Comparison of ENCODE assay signal across 9 cellular contexts in genomic region chr19:51097166-51097736, GRCh38. TPM values are rescaled to one million over a fixed set of nuclear protein-coding genes. Genes with fewer than 3 reads are reported as not detected.
DNase-seq lines count a peak whose midpoint lies in the region; ATAC-seq and TF ChIP-seq lines count a peak whose summit lies in the region.
"Had no signal": no experiment of that assay in that cellular context is flagged by ENCODE, and none has a peak within 500 bp of the region (broad histone marks: within the 10 kb centered on the region; RNA-seq: fewer than 3 reads in every experiment).

No MANE protein-coding gene starts in this region.

- H3K4me1 Mint-ChIP-seq in CD4-positive, CD25-positive, alpha-beta regulatory T cell, result peaks cover 5 to 43% (median 17%) of the 10 kb centered on the region in 4 donors

- no peak overlapping the region for H3K27ac ChIP-seq in CD4-positive, CD25-positive, alpha-beta regulatory T cell (ENCODE audit: insufficient read depth, low read length, poor library complexity, severe bottlenecking)
- H3K27ac ChIP-seq in RWPE1, result peak overlapping the region; percentile 59
- no peak overlapping the region for H3K27ac ChIP-seq in vagina

- H3K36me3 ChIP-seq in CD4-positive, CD25-positive, alpha-beta regulatory T cell (ENCODE audit: control insufficient read depth, insufficient read depth, low read length), result peaks cover 19% of the 10 kb centered on the region
- H3K36me3 ChIP-seq in vagina, result peaks cover 0 to 2% of the 10 kb centered on the region in 2 donors

- no peaks in the 10 kb centered on the region for H3K9me3 ChIP-seq in CD4-positive, CD25-positive, alpha-beta regulatory T cell (ENCODE audit: control insufficient read depth in 2 of 2, low read length in 2 of 2)
- no peaks in the 10 kb centered on the region for H3K9me3 ChIP-seq in vagina

- peaks cover 30% of the 10 kb centered on the region for H3K36me3 Mint-ChIP-seq in CD4-positive, CD25-positive, alpha-beta regulatory T cell

- H3K4me3 ChIP-seq in CD4-positive, CD25-positive, alpha-beta regulatory T cell (ENCODE audit: low read depth, low read length), result no peak overlapping the region
- no peak overlapping the region for H3K4me3 ChIP-seq in vagina

- peak overlapping the region in 2 of 4 donors; percentile 32 to 36 for H3K4me3 Mint-ChIP-seq in CD4-positive, CD25-positive, alpha-beta regulatory T cell
- H3K4me3 Mint-ChIP-seq: IgD-negative memory B cell had no signal

- peak; percentile 60 for TF ChIP-seq CTCF in RWPE1 (conservative IDR thresholded peaks at IDR 0.05; ENCODE audit: low read depth)
- TF ChIP-seq CTCF in vagina (IDR thresholded peaks at IDR 0.05), result peak; percentile 2 to 32 (median 29)

- H3K9me3 Mint-ChIP-seq in CD4-positive, CD25-positive, alpha-beta regulatory T cell, result no peaks in the 10 kb centered on the region
- H3K9me3 Mint-ChIP-seq: IgD-negative memory B cell had no signal

- peak; percentile 48 to 59 (median 49) for DNase-seq in CD4-positive, CD25-positive, alpha-beta regulatory T cell
- DNase-seq in HK-2 (ENCODE audit: unreplicated experiment) (peak; percentile 56), RWPE1 (ENCODE audit: low spot score) (peak; percentile 80), globus pallidus (ENCODE audit: low spot score) (peak; percentile 29), posterior vena cava (ENCODE audit: low spot score) (peak; percentile 89), vagina (ENCODE audit: extremely low spot score in 2 of 2) (no peak)
- peak; percentile 23 to 59 (median 56) for DNase-seq in activated naive CD4-positive, alpha-beta T cell (lab: John Stamatoyannopoulos, UW)

- no peaks in the 10 kb centered on the region for H3K4me1 ChIP-seq in CD4-positive, CD25-positive, alpha-beta regulatory T cell (ENCODE audit: control insufficient read depth, insufficient read depth, low read length, poor library complexity, severe bottlenecking)
- H3K4me1 ChIP-seq in vagina, result peaks cover 8% of the 10 kb centered on the region

- intact Hi-C loops in posterior vena cava (cut with DNase I) (no loop called here), vagina (cut with DNase I) (loop anchor here (10.0 kb wide), 1 partner anchor 238 kb away; no protein-coding TSS in a partner anchor)

- H3K27me3 ChIP-seq in CD4-positive, CD25-positive, alpha-beta regulatory T cell (ENCODE audit: control insufficient read depth, insufficient read depth, low read length), result no peaks in the 10 kb centered on the region
- H3K27me3 ChIP-seq in vagina, result no peaks in the 10 kb centered on the region

- POLR2A ChIA-PET in RWPE1 (lab: Yijun Ruan, JAX; ENCODE audit: low non-redundant PET), result interaction anchor here (0.9 kb wide), 1 partner anchor 78 kb away, joined by 4 read pairs; no protein-coding TSS in a partner anchor

- H3K27me3 Mint-ChIP-seq in CD4-positive, CD25-positive, alpha-beta regulatory T cell, result no peaks in the 10 kb centered on the region
- H3K27me3 Mint-ChIP-seq: IgD-negative memory B cell had no signal

- CTCF ChIA-PET in RWPE1 (lab: Yijun Ruan, JAX), result interaction anchor here (0.6 to 4.5 kb wide), 5 partner anchors 78 to 506 kb away, joined by 3 to 64 read pairs (median 3); partner anchors contain the start of gene KLK10

- peak overlapping the region; percentile 4 to 90 (median 57) for H3K27ac Mint-ChIP-seq in CD4-positive, CD25-positive, alpha-beta regulatory T cell

- no peak for TF ChIP-seq POLR2A in vagina (IDR thresholded peaks at IDR 0.05)

- peak; percentile 37 to 48 for ATAC-seq in CD4-positive, CD25-positive, alpha-beta regulatory T cell (ENCODE audit: low read depth in 2 of 2)
- no peak for ATAC-seq in GM19023 (IDR thresholded peaks at IDR 0.05; ENCODE audit: unreplicated experiment)

RNA-seq across cellular contexts. Expression of gene CTU1, which starts 11.0 kb away (rescaled TPM):
- 5.9 TPM for total RNA-seq in CD4-positive, CD25-positive, alpha-beta regulatory T cell
- polyA plus RNA-seq in CD4-positive, CD25-positive, alpha-beta regulatory T cell, result 1 to 10 TPM; 3.4 to 8.0 (median 4.5) TPM
- total RNA-seq in posterior vena cava (1 to 10 TPM; 3.7 to 5.0 TPM), vagina (8.8 TPM)

RNA-seq across cellular contexts. Expression of gene KLK14, which starts 14.6 kb away (rescaled TPM):
- total RNA-seq in CD4-positive, CD25-positive, alpha-beta regulatory T cell, result 0.35 TPM
- not detected for polyA plus RNA-seq in CD4-positive, CD25-positive, alpha-beta regulatory T cell
- total RNA-seq in posterior vena cava (not detected), vagina (not detected)
- polyA plus RNA-seq: IgD-negative memory B cell had no signal

RNA-seq across cellular contexts. Expression of gene SIGLEC9, which starts 27.5 kb away (rescaled TPM):
- total RNA-seq in CD4-positive, CD25-positive, alpha-beta regulatory T cell, result 1.1 TPM
- polyA plus RNA-seq in CD4-positive, CD25-positive, alpha-beta regulatory T cell, result under 1 TPM in 3 of 4 donors, not detected in 1; 0.33 to 0.52 (median 0.37) TPM
- 10 to 100 TPM in 1 of 2 donors, 1 to 10 TPM in 1; 8.7 to 12.6 TPM for total RNA-seq in posterior vena cava
- total RNA-seq in vagina, result 5.9 TPM

RNA-seq across cellular contexts. Expression of gene KLK13, which starts 32.4 kb away (rescaled TPM):
- not detected for total RNA-seq in CD4-positive, CD25-positive, alpha-beta regulatory T cell
- polyA plus RNA-seq in CD4-positive, CD25-positive, alpha-beta regulatory T cell, result not detected
- total RNA-seq in posterior vena cava (not detected), vagina (31.2 TPM)
- polyA plus RNA-seq: IgD-negative memory B cell had no signal

RNA-seq across cellular contexts. Expression of gene SIGLEC7, which starts 44.9 kb away (rescaled TPM):
- total RNA-seq in CD4-positive, CD25-positive, alpha-beta regulatory T cell, result not detected
- polyA plus RNA-seq in CD4-positive, CD25-positive, alpha-beta regulatory T cell, result not detected
- total RNA-seq in posterior vena cava (1 to 10 TPM; 1.8 to 5.5 TPM), vagina (1.5 TPM)
- polyA plus RNA-seq: IgD-negative memory B cell had no signal

Comparison
In these comparisons a context has a peak if more than half of its experiments do, and no peak if none do; other contexts are left out.
1. DNase-seq: peak in CD4-positive, CD25-positive, alpha-beta regulatory T cell (3 of 3), HK-2 (single experiment), RWPE1 (single experiment), activated naive CD4-positive, alpha-beta T cell (4 of 4), globus pallidus (single experiment) and posterior vena cava (single experiment); none in vagina (0 of 2).